16 cellular contexts compared by ENCODE assay signal in the genomic region with DNA sequence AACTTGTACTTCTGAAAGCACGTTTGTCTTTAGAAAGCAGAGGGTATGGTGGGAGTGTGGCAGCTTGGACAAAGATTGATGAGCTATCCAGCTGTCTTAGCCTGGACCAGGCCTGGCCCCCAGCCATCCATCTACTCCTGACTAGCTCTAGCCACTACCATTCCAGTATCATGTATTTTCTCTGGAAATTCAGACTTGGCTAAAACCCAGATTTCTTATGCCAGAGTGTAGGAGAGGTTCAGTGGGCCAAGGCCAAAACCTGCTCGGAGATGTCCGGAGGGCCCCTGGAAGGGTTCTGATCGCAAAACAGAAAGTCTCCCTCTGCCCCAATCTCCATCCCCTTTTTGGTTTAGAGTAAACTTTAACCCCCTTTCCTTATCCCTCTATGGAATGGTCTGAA. TPM values are rescaled to one million over a fixed set of nuclear protein-coding genes. Genes with fewer than 3 reads are reported as not detected.
"Had no signal": no experiment of that assay in that cellular context is flagged by ENCODE, and none has a peak within 500 bp of the region (broad histone marks: within the 10 kb centered on the region; RNA-seq: fewer than 3 reads in every experiment).

No MANE protein-coding gene starts in this region.

- H3K27ac Mint-ChIP-seq: activated CD8-positive, alpha-beta T cell treated with anti-CD3 and anti-CD28 coated beads, Interleukin-2, amount 10 ng/mL, durations not matched to agents 7 days and 5 days; activated naive CD4-positive, alpha-beta T cell treated with anti-CD3 and anti-CD28 coated beads, Interleukin-2, amount 50 U/mL, for 72 hours; activated T-helper 2 cell treated with anti-CD3 and anti-CD28 coated beads, Interferon-gamma antibody, Interleukin-2, Interleukin-4, amounts not matched to agents 10 μg/mL and 5 μg/mL and 100 μg/mL, durations not matched to agents 14 hours and 24 hours and 36 hours; immature natural killer cell; T-cell had no signal

- H3K9me3 Mint-ChIP-seq: activated naive CD4-positive, alpha-beta T cell treated with anti-CD3 and anti-CD28 coated beads, Interleukin-2, amount 50 U/mL, for 72 hours; activated T-helper 2 cell treated with anti-CD3 and anti-CD28 coated beads, Interferon-gamma antibody, Interleukin-2, Interleukin-4, amounts not matched to agents 10 μg/mL and 5 μg/mL and 100 μg/mL, durations not matched to agents 14 hours and 24 hours and 36 hours; immature natural killer cell; T-cell had no signal

- H3K4me3 Mint-ChIP-seq: activated CD8-positive, alpha-beta T cell treated with anti-CD3 and anti-CD28 coated beads, Interleukin-2, amount 10 ng/mL, durations not matched to agents 7 days and 5 days; immature natural killer cell; T-cell had no signal

- H3K27me3 Mint-ChIP-seq: T-cell had no signal

- H3K4me1 Mint-ChIP-seq: immature natural killer cell had no signal

- H3K4me1 ChIP-seq: esophagus muscularis mucosa, uterus had no signal

- H3K27me3 ChIP-seq: brain microvascular endothelial cell, esophagus muscularis mucosa, uterus had no signal

- H3K9me3 ChIP-seq: esophagus muscularis mucosa, uterus had no signal

- H3K27ac ChIP-seq: brain microvascular endothelial cell, esophagus muscularis mucosa, skin epidermis, uterus had no signal

- H3K36me3 Mint-ChIP-seq: activated naive CD4-positive, alpha-beta T cell treated with anti-CD3 and anti-CD28 coated beads, Interleukin-2, amount 50 U/mL, for 72 hours; T-cell had no signal

- H3K4me3 ChIP-seq: esophagus muscularis mucosa, lung, skin epidermis, uterus had no signal

- DNase-seq: activated CD8-positive, alpha-beta memory T cell treated with anti-CD3 and anti-CD28 coated beads, Interleukin-2, amount 50 U/mL, for 48 hours; activated CD8-positive, alpha-beta T cell treated with anti-CD3 and anti-CD28 coated beads, Interleukin-2, amount 10 ng/mL, durations not matched to agents 7 days and 5 days; amygdala; brain microvascular endothelial cell; foreskin fibroblast; glutamatergic neuron; immature natural killer cell; T-cell; T1000 had no signal

- ATAC-seq: activated CD8-positive, alpha-beta T cell treated with anti-CD3 and anti-CD28 coated beads, Interleukin-2, amount 10 ng/mL, durations not matched to agents 7 days and 5 days; activated naive CD4-positive, alpha-beta T cell treated with anti-CD3 and anti-CD28 coated beads, Interleukin-2, amount 50 U/mL, for 72 hours; T-cell had no signal

- H3K36me3 ChIP-seq: brain microvascular endothelial cell, esophagus muscularis mucosa, uterus had no signal

RNA-seq across cellular contexts. Expression of a gene that starts 48.0 kb away (rescaled TPM):
- polyA plus RNA-seq: neural cell had no signal
